9 cellular contexts compared by ENCODE assay signal in genomic region chr22:19719055-19719482, GRCh38. TPM values are rescaled to one million over a fixed set of nuclear protein-coding genes. Genes with fewer than 3 reads are reported as not detected.
DNase-seq lines count a peak whose midpoint lies in the region; ATAC-seq and TF ChIP-seq lines count a peak whose summit lies in the region.
"Had no signal": no experiment of that assay in that cellular context is flagged by ENCODE, and none has a peak within 500 bp of the region (broad histone marks: within the 10 kb centered on the region; RNA-seq: fewer than 3 reads in every experiment).

No MANE protein-coding gene starts in this region.

- no peak overlapping the region for H3K9ac ChIP-seq in adipocyte (ENCODE audit: low read length)

- no peak for ATAC-seq in left lung

- H3K36me3 ChIP-seq in adipocyte (ENCODE audit: control insufficient read depth, insufficient read depth, low read length, severe bottlenecking) (no peaks in the 10 kb centered on the region), left lung (peaks cover 0 to 26% of the 10 kb centered on the region in 2 donors), transverse colon (no peaks in the 10 kb centered on the region)

- in situ Hi-C loops in transverse colon (cut with MboI; ENCODE audit: low pct_ligation_motif_present in 1 of 4, low pct_unique_long_range_greater_than_20kb in 1 of 4, low sequenced_read_pairs in 3 of 4) = no loop called here

- H3K9me3 ChIP-seq in adipocyte (ENCODE audit: control insufficient read depth, low read length) = no peaks in the 10 kb centered on the region
- no peaks in the 10 kb centered on the region for H3K9me3 ChIP-seq in left lung
- no peaks in the 10 kb centered on the region for H3K9me3 ChIP-seq in transverse colon

- H3K4me1 ChIP-seq in adipocyte (ENCODE audit: control insufficient read depth, insufficient read depth, low read length) = peaks cover 8% of the 10 kb centered on the region
- peaks cover 14 to 59% of the 10 kb centered on the region in 2 donors for H3K4me1 ChIP-seq in left lung
- H3K4me1 ChIP-seq in transverse colon = peaks cover 6 to 42% (median 30%) of the 10 kb centered on the region in 4 donors

- no peak overlapping the region for H3K4me3 ChIP-seq in adipocyte (ENCODE audit: low read length)
- peak overlapping the region; percentile 47 to 53 for H3K4me3 ChIP-seq in left lung
- peak overlapping the region; percentile 32 to 71 (median 60) for H3K4me3 ChIP-seq in transverse colon

- DNase-seq in activated effector memory CD4-positive, alpha-beta T cell treated with anti-CD3 and anti-CD28 coated beads, Interleukin-2, amount 50 U/mL, for 16 hours = peak; percentile 70
- no peak for DNase-seq in activated effector memory CD4-positive, alpha-beta T cell treated with Interleukin-2 at 50 U/mL for 16 hours
- DNase-seq in adipocyte (ENCODE audit: low read depth) (peak; percentile 60), left lung (no peak), transverse colon (no peak), MV-4-11 (lab: John Stamatoyannopoulos, UW) (no peak), OCI-M1 (lab: John Stamatoyannopoulos, UW) (no peak), SIG-M5 (lab: John Stamatoyannopoulos, UW) (no peak)

- TF ChIP-seq POLR2A in transverse colon (IDR thresholded peaks at IDR 0.05) = no peak

- intact Hi-C loops in left lung (cut with DNase I) = no loop called here
- intact Hi-C loops in transverse colon (cut with DNase I; ENCODE audit: low total_unique reads) = no loop called here

- WGBS in transverse colon (ENCODE audit: low coverage in 1 of 2), 2 donors = 20 to 24% methylated on average over 1 to 9 of the region's 31 CpGs

- H3K27me3 ChIP-seq in adipocyte (replicated peaks; ENCODE audit: control insufficient read depth, insufficient read depth, low read length) (peaks cover 5% of the 10 kb centered on the region), left lung (peaks cover 32 to 98% of the 10 kb centered on the region in 2 donors), transverse colon (peaks cover 89% of the 10 kb centered on the region)

- H3K27ac ChIP-seq in left lung = no peak overlapping the region
- H3K27ac ChIP-seq in transverse colon = peak overlapping the region; percentile 19 to 72 (median 46)

- TF ChIP-seq CTCF in left lung (IDR thresholded peaks at IDR 0.05) = no peak
- TF ChIP-seq CTCF in transverse colon (IDR thresholded peaks at IDR 0.05) = no peak

- TF ChIP-seq EP300 in transverse colon (IDR thresholded peaks at IDR 0.05; ENCODE audit: low read depth) = no peak

RNA-seq across cellular contexts. Expression of gene GP1BB, which starts 4.3 kb away (rescaled TPM):
- total RNA-seq in left lung (1 to 10 TPM in 1 of 2 donors, not detected in 1; 3.6 TPM), transverse colon (10 to 100 TPM in 1 of 4 donors, 1 to 10 TPM in 2, under 1 TPM in 1; 0.41 to 10.3 (median 1.8) TPM)
- total RNA-seq: T-helper 2 cell treated with Interferon-gamma antibody and Interleukin-4, amounts not matched to agents 100 ng/mL and 5 ng/mL, for 36 hours had no signal

RNA-seq across cellular contexts. Expression of gene SEPTIN5, which starts 4.8 kb away (rescaled TPM):
- total RNA-seq in left lung (10 to 100 TPM; 14.6 to 20.3 TPM), transverse colon (100 to 1,000 TPM in 1 of 4 donors, 1 to 10 TPM in 3; 2.5 to 709 (median 5.4) TPM)
- total RNA-seq: T-helper 2 cell treated with Interferon-gamma antibody and Interleukin-4, amounts not matched to agents 100 ng/mL and 5 ng/mL, for 36 hours had no signal

RNA-seq across cellular contexts. Expression of gene TBX1, which starts 41.5 kb away (rescaled TPM):
- total RNA-seq in left lung (10 to 100 TPM in 1 of 2 donors, 1 to 10 TPM in 1; 4.4 to 11.2 TPM), transverse colon (1 to 10 TPM in 2 of 4 donors, not detected in 2; 1.1 to 1.3 TPM)

Comparison
In these comparisons a context has a peak if more than half of its experiments do, and no peak if none do; other contexts are left out.
1. DNase-seq: peak in activated effector memory CD4-positive, alpha-beta T cell treated with anti-CD3 and anti-CD28 coated beads, Interleukin-2, amount 50 U/mL, for 16 hours (single experiment) and adipocyte (single experiment); none in activated effector memory CD4-positive, alpha-beta T cell treated with Interleukin-2 at 50 U/mL for 16 hours (single experiment), left lung (0 of 2), transverse colon (single experiment), MV-4-11 (single experiment), OCI-M1 (single experiment) and SIG-M5 (single experiment).
2. H3K27ac ChIP-seq: peak in transverse colon (4 of 4); none in left lung (0 of 2).